Comparison of ENCODE assay signal across 18 cellular contexts in genomic region chr11:109000531-109000930, GRCh38.
DNase-seq lines count a peak whose midpoint lies in the region; ATAC-seq and TF ChIP-seq lines count a peak whose summit lies in the region.
"Had no signal": no experiment of that assay in that cellular context is flagged by ENCODE, and none has a peak within 500 bp of the region (broad histone marks: within the 10 kb centered on the region; RNA-seq: fewer than 3 reads in every experiment).

No MANE protein-coding gene starts in this region.

- H3K36me3 ChIP-seq in effector memory CD4-positive, alpha-beta T cell (ENCODE audit: control insufficient read depth, insufficient read depth, low read length), result no peaks in the 10 kb centered on the region
- H3K36me3 ChIP-seq: BLaER1, Peyer's patch had no signal

- ATAC-seq in HG02623 (IDR thresholded peaks at IDR 0.05; ENCODE audit: unreplicated experiment), result no peak

- DNase-seq in NCI-H748 (lab: John Stamatoyannopoulos, UW; ENCODE audit: unreplicated experiment) (peak; percentile 3), NCI-H748 treated with DMSO at 0.1 percent for 48 hours (lab: John Stamatoyannopoulos, UW) (no peak), SHP77 treated with DMSO at 0.1 percent for 48 hours (lab: John Stamatoyannopoulos, UW) (peak; percentile 30), DMS153 (lab: John Stamatoyannopoulos, UW) (no peak)
- DNase-seq in effector memory CD4-positive, alpha-beta T cell, result no peak
- DNase-seq: CD4-positive, alpha-beta memory T cell; DMS79 treated with DMSO at 0.1 percent for 48 hours; IMR-90; Karpas-422; NCI-H1105 treated with DMSO at 0.1 percent for 48 hours; NCI-H187 treated with DMSO at 0.1 percent for 48 hours; NCI-H446; NCI-H82; Peyer's patch had no signal

- no peak overlapping the region for H3K4me3 ChIP-seq in effector memory CD4-positive, alpha-beta T cell (ENCODE audit: insufficient read depth, low read depth, low read length, poor library complexity, severe bottlenecking)
- H3K4me3 ChIP-seq: BLaER1, Peyer's patch, SK-N-MC had no signal

- no peak for TF ChIP-seq EP300 in Ishikawa (IDR thresholded peaks at IDR 0.05; ENCODE audit: borderline replicate concordance)

- no peaks in the 10 kb centered on the region for H3K27me3 ChIP-seq in effector memory CD4-positive, alpha-beta T cell (replicated peaks; ENCODE audit: control insufficient read depth, insufficient read depth, low read length, poor library complexity, severe bottlenecking)
- H3K27me3 ChIP-seq: BLaER1, Peyer's patch had no signal

- no peaks in the 10 kb centered on the region for H3K4me1 ChIP-seq in effector memory CD4-positive, alpha-beta T cell (ENCODE audit: control insufficient read depth, insufficient read depth, low read length, poor library complexity, severe bottlenecking)
- H3K4me1 ChIP-seq: BLaER1, Peyer's patch had no signal

- H3K27ac ChIP-seq in effector memory CD4-positive, alpha-beta T cell (ENCODE audit: insufficient read depth, low read length, poor library complexity, severe bottlenecking), result no peak overlapping the region
- H3K27ac ChIP-seq: BLaER1, Peyer's patch, SK-N-MC had no signal

- peak; percentile 16; the same call in 1 of the 2 replicates for TF ChIP-seq RAD21 in Ishikawa (IDR thresholded peaks at IDR 0.05; ENCODE audit: low read depth)

- no peaks in the 10 kb centered on the region for H3K9me3 ChIP-seq in effector memory CD4-positive, alpha-beta T cell (ENCODE audit: control insufficient read depth, low read length)
- H3K9me3 ChIP-seq: Peyer's patch had no signal

TF ChIP-seq in Ishikawa, 13 proteins besides CTCF, POLR2A, EP300 and RAD21:
- TF ChIP-seq TCF12 (IDR thresholded peaks at IDR 0.05; ENCODE audit: low read depth) (no peak), NFIC (IDR thresholded peaks at IDR 0.05) (peak; percentile 37; the same call in 1 of the 2 replicates)
TF ChIP-seq in Ishikawa: peak in this region for 1.

Comparison
In these comparisons a context has a peak if more than half of its experiments do, and no peak if none do; other contexts are left out.
1. DNase-seq: peak in NCI-H748 (single experiment) and SHP77 treated with DMSO at 0.1 percent for 48 hours (single experiment); none in NCI-H748 treated with DMSO at 0.1 percent for 48 hours (single experiment), DMS153 (single experiment) and effector memory CD4-positive, alpha-beta T cell (0 of 3).